In genomic region chr3:15979490-15979889, GRCh38 we compare ENCODE assay signal across 16 cellular contexts.
A peak's percentile ranks its signal among the peaks of the same experiment; 100 is the strongest.
DNase-seq lines count a peak whose midpoint lies in the region; ATAC-seq and TF ChIP-seq lines count a peak whose summit lies in the region.
"Had no signal": no experiment of that assay in that cellular context is flagged by ENCODE, and none has a peak within 500 bp of the region (broad histone marks: within the 10 kb centered on the region; RNA-seq: fewer than 3 reads in every experiment).

No MANE protein-coding gene starts in this region.

- H3K36me3 Mint-ChIP-seq in natural killer cell: no peaks in the 10 kb centered on the region

- intact Hi-C loops in left colon (cut with DNase I, micrococcal nuclease) (no loop called here), natural killer cell (cut with micrococcal nuclease) (no loop called here), colonic mucosa (cut with DNase I) (no loop called here)

- ATAC-seq in left colon (peak; percentile 65), natural killer cell (no peak), HG03520 (IDR thresholded peaks at IDR 0.05; ENCODE audit: unreplicated experiment) (no peak), HG03460 (IDR thresholded peaks at IDR 0.05; ENCODE audit: unreplicated experiment) (no peak)
- ATAC-seq: activated CD4-positive, CD25-positive, alpha-beta regulatory T cell treated with anti-CD3 and anti-CD28 coated beads, Interleukin-2, amount 50 U/mL, for 24 hours had no signal

- no peaks in the 10 kb centered on the region for H3K4me1 Mint-ChIP-seq in natural killer cell

- H3K9me3 Mint-ChIP-seq in natural killer cell: no peaks in the 10 kb centered on the region

- H3K4me3 ChIP-seq in colonic mucosa: no peak overlapping the region
- H3K4me3 ChIP-seq: ascending aorta, vagina had no signal

- H3K9ac ChIP-seq in colonic mucosa (ENCODE audit: low read depth in 2 of 2, low read length in 2 of 2): no peak overlapping the region
- H3K9ac ChIP-seq: parathyroid adenoma had no signal

- TF ChIP-seq CTCF in natural killer cell (IDR thresholded peaks at IDR 0.05): no peak
- TF ChIP-seq CTCF in colonic mucosa (IDR thresholded peaks at IDR 0.05): no peak

- peaks cover 6 to 8% of the 10 kb centered on the region in 2 donors for H3K27me3 Mint-ChIP-seq in natural killer cell (ENCODE audit: low read depth in 2 of 2)

- no peaks in the 10 kb centered on the region for H3K36me3 ChIP-seq in colonic mucosa
- H3K36me3 ChIP-seq: ascending aorta, vagina had no signal

- H3K9me3 ChIP-seq in colonic mucosa: no peaks in the 10 kb centered on the region
- H3K9me3 ChIP-seq: ascending aorta, vagina had no signal

- no peak overlapping the region for H3K4me3 Mint-ChIP-seq in natural killer cell

- H3K27ac ChIP-seq in colonic mucosa: no peak overlapping the region
- H3K27ac ChIP-seq: ascending aorta, HL-60, parathyroid adenoma, vagina had no signal

- no peaks in the 10 kb centered on the region for H3K4me1 ChIP-seq in colonic mucosa
- H3K4me1 ChIP-seq: ascending aorta, parathyroid adenoma had no signal

- peak; percentile 74 for DNase-seq in CD1c-positive myeloid dendritic cell (ENCODE audit: extremely low spot score)
- peak; percentile 51 for DNase-seq in M059J (ENCODE audit: low read depth)
- DNase-seq in astrocyte of the hippocampus (ENCODE audit: low read depth, low spot score): peak; percentile 21
- no peak for DNase-seq in left colon
- DNase-seq in natural killer cell: no peak
- no peak for DNase-seq in colonic mucosa
- DNase-seq: activated naive CD4-positive, alpha-beta T cell; NCI-H187 treated with DMSO at 0.1 percent for 48 hours; NCI-H774 had no signal

- H3K27ac Mint-ChIP-seq in natural killer cell: no peak overlapping the region

- H3K27me3 ChIP-seq in colonic mucosa: no peaks in the 10 kb centered on the region
- H3K27me3 ChIP-seq: ascending aorta, vagina had no signal

Comparison
In these comparisons a context has a peak if more than half of its experiments do, and no peak if none do; other contexts are left out.
1. DNase-seq: peak in CD1c-positive myeloid dendritic cell (single experiment), M059J (single experiment) and astrocyte of the hippocampus (single experiment); none in left colon (0 of 2), natural killer cell (single experiment) and colonic mucosa (single experiment).